Comparison of ENCODE assay signal across 31 cellular contexts in genomic region chrX:13339607-13340006, GRCh38. TPM values are rescaled to one million over a fixed set of nuclear protein-coding genes. Genes with fewer than 3 reads are reported as not detected.
"Had no signal": no experiment of that assay in that cellular context is flagged by ENCODE, and none has a peak within 500 bp of the region (broad histone marks: within the 10 kb centered on the region; RNA-seq: fewer than 3 reads in every experiment).

No MANE protein-coding gene starts in this region.

- DNase-seq: activated CD4-positive, alpha-beta T cell treated with anti-CD3 and anti-CD28 coated beads, Interleukin-2, amount 50 U/mL, for 1 hour; activated CD4-positive, CD25-positive, alpha-beta regulatory T cell treated with anti-CD3 and anti-CD28 coated beads, Interleukin-2, amount 50 U/mL, for 72 hours; activated CD8-positive, alpha-beta T cell treated with anti-CD3 and anti-CD28 coated beads, Interleukin-2, amount 10 ng/mL, durations not matched to agents 7 days and 5 days; activated gamma-delta T cell treated with Interleukin-2 at 50 U/mL for 16 hours; activated T-cell treated with anti-CD3 and anti-CD28 coated beads, Interleukin-2, amount 50 U/mL, for 1 hour; aorta; brain microvascular endothelial cell; caudate nucleus; dermis blood vessel endothelial cell; effector memory CD4-positive, alpha-beta T cell; glutamatergic neuron; left ventricle myocardium superior; naive B cell; posterior cingulate gyrus; right lobe of liver; stimulated activated CD4-positive, alpha-beta T cell treated with anti-CD3 and anti-CD28 coated beads, Interleukin-2, amount 100 ng/mL, for 24 hours; stomach; T-cell had no signal

- H3K27me3 Mint-ChIP-seq: activated naive CD4-positive, alpha-beta T cell treated with anti-CD3 and anti-CD28 coated beads, Interleukin-2, amount 50 U/mL, for 24 hours had no signal

- FAIRE-seq: frontal cortex had no signal

- H3K4me3 ChIP-seq: hepatocyte, right lobe of liver, skin epidermis, stomach, suprapubic skin, tibial nerve had no signal

- H3K27ac Mint-ChIP-seq: activated CD8-positive, alpha-beta T cell treated with anti-CD3 and anti-CD28 coated beads, Interleukin-2, amount 10 ng/mL, durations not matched to agents 7 days and 5 days; activated naive CD4-positive, alpha-beta T cell treated with anti-CD3 and anti-CD28 coated beads, Interleukin-2, amount 50 U/mL, for 24 hours; stimulated activated effector memory CD8-positive, alpha-beta T cell treated with anti-CD3 and anti-CD28 coated beads, Interleukin-12 subunit alpha, Interleukin-12 subunit beta, amount 100 ng/mL, for 72 hours; T-cell; T-helper 2 cell treated with Interferon-gamma antibody and Interleukin-4, amounts not matched to agents 5 μg/mL and 100 μg/mL, for 36 hours had no signal

- H3K79me2 ChIP-seq: hepatocyte had no signal

- H3K4me1 ChIP-seq: right lobe of liver, stomach, tibial nerve had no signal

- H3K36me3 ChIP-seq: brain microvascular endothelial cell, right lobe of liver, stomach, suprapubic skin, tibial nerve had no signal

- H3K4me2 ChIP-seq: hepatocyte had no signal

- H3K27me3 ChIP-seq: brain microvascular endothelial cell, hepatocyte, right lobe of liver, stomach, suprapubic skin, tibial nerve had no signal

- H3K9me3 Mint-ChIP-seq: activated naive CD4-positive, alpha-beta T cell treated with anti-CD3 and anti-CD28 coated beads, Interleukin-2, amount 50 U/mL, for 24 hours; stimulated activated effector memory CD8-positive, alpha-beta T cell treated with anti-CD3 and anti-CD28 coated beads, Interleukin-12 subunit alpha, Interleukin-12 subunit beta, amount 100 ng/mL, for 72 hours; T-cell; T-helper 2 cell treated with Interferon-gamma antibody and Interleukin-4, amounts not matched to agents 5 μg/mL and 100 μg/mL, for 36 hours had no signal

- H3K4me3 Mint-ChIP-seq: activated CD8-positive, alpha-beta T cell treated with anti-CD3 and anti-CD28 coated beads, Interleukin-2, amount 10 ng/mL, durations not matched to agents 7 days and 5 days; activated naive CD4-positive, alpha-beta T cell treated with anti-CD3 and anti-CD28 coated beads, Interleukin-2, amount 50 U/mL, for 24 hours; neural crest cell; stimulated activated effector memory CD8-positive, alpha-beta T cell treated with anti-CD3 and anti-CD28 coated beads, Interleukin-12 subunit alpha, Interleukin-12 subunit beta, amount 100 ng/mL, for 72 hours; T-cell; T-helper 2 cell treated with Interferon-gamma antibody and Interleukin-4, amounts not matched to agents 5 μg/mL and 100 μg/mL, for 36 hours had no signal

- H3K27ac ChIP-seq: brain microvascular endothelial cell, hepatocyte, right lobe of liver, stomach, suprapubic skin, tibial nerve, VCaP had no signal

- ATAC-seq: activated CD8-positive, alpha-beta T cell treated with anti-CD3 and anti-CD28 coated beads, Interleukin-2, amount 10 ng/mL, durations not matched to agents 7 days and 5 days; left ventricle myocardium superior; right lobe of liver; stimulated activated effector memory CD8-positive, alpha-beta T cell treated with anti-CD3 and anti-CD28 coated beads, Interleukin-12 subunit alpha, Interleukin-12 subunit beta, amount 100 ng/mL, for 72 hours; T-cell had no signal

- H2AFZ ChIP-seq: hepatocyte had no signal

- H3K9me3 ChIP-seq: right lobe of liver, stomach, suprapubic skin, tibial nerve had no signal

- H3K4me1 Mint-ChIP-seq: activated naive CD4-positive, alpha-beta T cell treated with anti-CD3 and anti-CD28 coated beads, Interleukin-2, amount 50 U/mL, for 24 hours; stimulated activated effector memory CD8-positive, alpha-beta T cell treated with anti-CD3 and anti-CD28 coated beads, Interleukin-12 subunit alpha, Interleukin-12 subunit beta, amount 100 ng/mL, for 72 hours; T-cell had no signal

- H3K36me3 Mint-ChIP-seq: activated naive CD4-positive, alpha-beta T cell treated with anti-CD3 and anti-CD28 coated beads, Interleukin-2, amount 50 U/mL, for 24 hours; stimulated activated effector memory CD8-positive, alpha-beta T cell treated with anti-CD3 and anti-CD28 coated beads, Interleukin-12 subunit alpha, Interleukin-12 subunit beta, amount 100 ng/mL, for 72 hours; T-cell had no signal

RNA-seq across cellular contexts. Expression of gene ATXN3L, which starts 19.8 kb away (rescaled TPM):
- total RNA-seq: activated CD8-positive, alpha-beta T cell treated with anti-CD3 and anti-CD28 coated beads, Interleukin-2, amount 10 ng/mL, durations not matched to agents 7 days and 5 days; aorta; dermis blood vessel endothelial cell; frontal cortex; hepatocyte; left ventricle myocardium superior; mononuclear cell; neural crest cell; omental fat pad; right lobe of liver; stomach; suprapubic skin; T-cell; tibial nerve had no signal
- polyA plus RNA-seq: aorta, esophagus, hepatocyte, stomach had no signal
